Comparison of ENCODE assay signal across 9 cellular contexts in genomic region chr20:52090036-52090435, GRCh38.
"Had no signal": no experiment of that assay in that cellular context is flagged by ENCODE, and none has a peak within 500 bp of the region (broad histone marks: within the 10 kb centered on the region; RNA-seq: fewer than 3 reads in every experiment).

No MANE protein-coding gene starts in this region.

- H3K36me3 ChIP-seq: HAP-1 had no signal

- H3K9ac ChIP-seq: GM23248 had no signal

- H3K4me1 Mint-ChIP-seq: IgD-negative memory B cell had no signal

- H2AFZ ChIP-seq: GM23248 had no signal

- H3K27ac ChIP-seq: GM23248, HL-60 had no signal

- H3K4me3 Mint-ChIP-seq: HFFc6, IgD-negative memory B cell had no signal

- H3K27ac Mint-ChIP-seq: HFFc6, IgD-negative memory B cell had no signal

- H3K4me1 ChIP-seq: HAP-1 had no signal

- H3K4me3 ChIP-seq: GM23248, HAP-1 had no signal

- DNase-seq: GM23248, GOT3, H7, HFFc6, KG1 had no signal

- H3K27me3 Mint-ChIP-seq: IgD-negative memory B cell had no signal

- ATAC-seq: HCT116 had no signal
